ENCODE assay signal across 1 cellular context in genomic region chr5:62124266-62124665, GRCh38.
TF ChIP-seq lines count a peak whose summit lies in the region.

No MANE protein-coding gene starts in this region.

TF ChIP-seq in GM23338, 12 proteins besides CTCF, POLR2A, EP300 and RAD21 (continued from another document):
- TF ChIP-seq ZNF331 (CRISPR knock-in tag; IDR thresholded peaks at IDR 0.05; ENCODE audit: low read depth) (no peak), REST (IDR thresholded peaks at IDR 0.05; ENCODE audit: unreplicated experiment) (no peak)
TF ChIP-seq in GM23338: peak in this region for 0.
